9 cellular contexts compared by ENCODE assay signal in genomic region chr2:5694016-5694690, GRCh38. TPM values are rescaled to one million over a fixed set of nuclear protein-coding genes. Genes with fewer than 3 reads are reported as not detected.
DNase-seq lines count a peak whose midpoint lies in the region; ATAC-seq and TF ChIP-seq lines count a peak whose summit lies in the region.
"Had no signal": no experiment of that assay in that cellular context is flagged by ENCODE, and none has a peak within 500 bp of the region (broad histone marks: within the 10 kb centered on the region; RNA-seq: fewer than 3 reads in every experiment).

No MANE protein-coding gene starts in this region.

- in situ Hi-C loops in gastrocnemius medialis (cut with MboI; ENCODE audit: low sequenced_read_pairs in 4 of 4), result no loop called here
- in situ Hi-C loops in KBM-7 (cut with MboI; ENCODE audit: low pct_unique_long_range_greater_than_20kb, low sequenced_read_pairs), result no loop called here

- peaks cover 79% of the 10 kb centered on the region for H3K27me3 Mint-ChIP-seq in activated T-cell treated with anti-CD3 and anti-CD28 coated beads, Interleukin-2, amount 50 U/mL, for 24 hours
- H3K27me3 Mint-ChIP-seq in activated T-cell treated with anti-CD3 and anti-CD28 coated beads, Interleukin-2, amount 50 U/mL, for 4 hours (ENCODE audit: low read depth), result peaks cover 60% of the 10 kb centered on the region

- H3K4me1 Mint-ChIP-seq in activated T-cell treated with anti-CD3 and anti-CD28 coated beads, Interleukin-2, amount 50 U/mL, for 24 hours (ENCODE audit: low read depth), result peaks cover 21% of the 10 kb centered on the region
- peaks cover 5% of the 10 kb centered on the region for H3K4me1 Mint-ChIP-seq in activated T-cell treated with anti-CD3 and anti-CD28 coated beads, Interleukin-2, amount 50 U/mL, for 4 hours (ENCODE audit: low read depth)

- H3K27ac ChIP-seq in gastrocnemius medialis, result no peak overlapping the region

- DNase-seq in activated T-cell treated with anti-CD3 and anti-CD28 coated beads, Interleukin-2, amount 50 U/mL, for 24 hours, result no peak
- no peak for DNase-seq in activated T-cell treated with anti-CD3 and anti-CD28 coated beads, Interleukin-2, amount 50 U/mL, for 4 hours
- DNase-seq in NCI-H82 treated with DMSO at 0.1 percent for 48 hours (lab: John Stamatoyannopoulos, UW; ENCODE audit: unreplicated experiment), result peak; percentile 35
- no peak for DNase-seq in fibroblast of pulmonary artery (ENCODE audit: low read depth)
- DNase-seq in gastrocnemius medialis, result no peak
- no peak for DNase-seq in KBM-7
- DNase-seq: CD4-positive, alpha-beta memory T cell had no signal

- peak overlapping the region; percentile 23 for H3K4me3 Mint-ChIP-seq in activated T-cell treated with anti-CD3 and anti-CD28 coated beads, Interleukin-2, amount 50 U/mL, for 24 hours
- no peak overlapping the region for H3K4me3 Mint-ChIP-seq in activated T-cell treated with anti-CD3 and anti-CD28 coated beads, Interleukin-2, amount 50 U/mL, for 4 hours

- intact Hi-C loops in gastrocnemius medialis (cut with DNase I; ENCODE audit: low total_unique reads), result no loop called here

- H3K9me3 ChIP-seq in gastrocnemius medialis, result no peaks in the 10 kb centered on the region

- ATAC-seq in activated T-cell treated with anti-CD3 and anti-CD28 coated beads, Interleukin-2, amount 50 U/mL, for 4 hours, result no peak
- ATAC-seq in gastrocnemius medialis (no peak), HG02678 (IDR thresholded peaks at IDR 0.05; ENCODE audit: unreplicated experiment) (no peak), GM21528 (IDR thresholded peaks at IDR 0.05; ENCODE audit: low FRiP score, unreplicated experiment) (no peak)

- peak overlapping the region; percentile 76 for H3K27ac Mint-ChIP-seq in activated T-cell treated with anti-CD3 and anti-CD28 coated beads, Interleukin-2, amount 50 U/mL, for 24 hours
- H3K27ac Mint-ChIP-seq: CD4-positive, alpha-beta memory T cell had no signal

- no peaks in the 10 kb centered on the region for H3K36me3 ChIP-seq in gastrocnemius medialis

- TF ChIP-seq POLR2A in gastrocnemius medialis (IDR thresholded peaks at IDR 0.05), result no peak

- no peaks in the 10 kb centered on the region for H3K36me3 Mint-ChIP-seq in activated T-cell treated with anti-CD3 and anti-CD28 coated beads, Interleukin-2, amount 50 U/mL, for 24 hours (ENCODE audit: low read depth)
- H3K36me3 Mint-ChIP-seq in activated T-cell treated with anti-CD3 and anti-CD28 coated beads, Interleukin-2, amount 50 U/mL, for 4 hours (ENCODE audit: insufficient read depth), result no peaks in the 10 kb centered on the region

- H3K4me1 ChIP-seq in gastrocnemius medialis, result peaks cover 6 to 11% of the 10 kb centered on the region in 2 donors

- no peaks in the 10 kb centered on the region for H3K9me3 Mint-ChIP-seq in activated T-cell treated with anti-CD3 and anti-CD28 coated beads, Interleukin-2, amount 50 U/mL, for 24 hours
- no peaks in the 10 kb centered on the region for H3K9me3 Mint-ChIP-seq in activated T-cell treated with anti-CD3 and anti-CD28 coated beads, Interleukin-2, amount 50 U/mL, for 4 hours

- H3K27me3 ChIP-seq in gastrocnemius medialis, result peaks cover 79 to 94% (median 91%) of the 10 kb centered on the region in 3 donors

- H3K4me3 ChIP-seq in fibroblast of pulmonary artery (replicated peaks; ENCODE audit: low read depth, low read length) (peak overlapping the region; percentile 34), gastrocnemius medialis (peak overlapping the region in 3 of 4 donors; percentile 22 to 43 (median 28))

- TF ChIP-seq CTCF in fibroblast of pulmonary artery (IDR thresholded peaks at IDR 0.05; ENCODE audit: low read length, missing control alignments), result no peak
- TF ChIP-seq CTCF in gastrocnemius medialis (IDR thresholded peaks at IDR 0.05 in 4 of 5, conservative IDR thresholded peaks at IDR 0.05 in 1 of 5), result no peak

RNA-seq across cellular contexts. Expression of gene SOX11, which starts 2.0 kb away (rescaled TPM):
- total RNA-seq in activated T-cell treated with anti-CD3 and anti-CD28 coated beads, Interleukin-2, amount 50 U/mL, for 4 hours, result under 1 TPM in 1 of 3 donors, not detected in 2; 0.03 TPM
- total RNA-seq in gastrocnemius medialis, result not detected
- total RNA-seq: CD4-positive, alpha-beta memory T cell had no signal
